Comparison of ENCODE assay signal across 13 cellular contexts in genomic region chr5:98540056-98540455, GRCh38.
"Had no signal": no experiment of that assay in that cellular context is flagged by ENCODE, and none has a peak within 500 bp of the region (broad histone marks: within the 10 kb centered on the region; RNA-seq: fewer than 3 reads in every experiment).

No MANE protein-coding gene starts in this region.

- DNase-seq: effector memory CD4-positive, alpha-beta T cell; glutamatergic neuron; islet precursor cell; mucosa of descending colon; naive thymus-derived CD8-positive, alpha-beta T cell; pancreas; right cardiac atrium; stimulated activated CD4-positive, alpha-beta T cell treated with anti-CD3 and anti-CD28 coated beads, Interleukin-2, amount 100 ng/mL, for 48 hours; stimulated activated naive CD4-positive, alpha-beta T cell treated with Interleukin-2 at 50 U/mL for 16 hours; thyroid gland had no signal

- ATAC-seq: esophagus mucosa; gastroesophageal sphincter; left lobe of liver; mucosa of descending colon; naive thymus-derived CD8-positive, alpha-beta T cell; pancreas; right cardiac atrium had no signal
